In the genomic region with DNA sequence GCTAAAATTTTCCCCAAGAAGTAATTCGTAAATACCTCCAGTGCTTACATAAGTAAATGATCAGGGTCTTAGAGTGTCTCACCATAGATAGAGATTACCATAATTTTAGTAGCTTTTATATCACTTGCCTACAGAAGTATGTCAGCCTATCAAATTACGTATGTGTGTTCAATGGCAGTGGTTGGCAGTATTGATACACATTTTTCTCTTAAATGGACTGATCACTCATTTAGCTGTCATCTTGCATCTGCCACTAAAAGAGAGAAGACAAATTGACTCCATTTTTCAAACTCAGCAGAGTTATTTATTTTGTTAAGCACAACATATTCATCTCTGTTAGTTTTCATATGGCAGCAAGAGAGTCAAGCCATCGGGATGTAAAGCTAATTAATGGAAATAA, we compare ENCODE assay signal across 6 cellular contexts.
"Had no signal": no experiment of that assay in that cellular context is flagged by ENCODE, and none has a peak within 500 bp of the region (broad histone marks: within the 10 kb centered on the region; RNA-seq: fewer than 3 reads in every experiment).

No MANE protein-coding gene starts in this region.

- ATAC-seq: HepG2, K562 had no signal

- FAIRE-seq: HepG2, HTR-8/SVneo, K562 had no signal

- H3K27ac ChIP-seq: HL-60 had no signal

- DNase-seq: IMR-90, KBM-7 had no signal

- H3K4me3 ChIP-seq: K562 had no signal
